8 cellular contexts compared by ENCODE assay signal in the genomic region with DNA sequence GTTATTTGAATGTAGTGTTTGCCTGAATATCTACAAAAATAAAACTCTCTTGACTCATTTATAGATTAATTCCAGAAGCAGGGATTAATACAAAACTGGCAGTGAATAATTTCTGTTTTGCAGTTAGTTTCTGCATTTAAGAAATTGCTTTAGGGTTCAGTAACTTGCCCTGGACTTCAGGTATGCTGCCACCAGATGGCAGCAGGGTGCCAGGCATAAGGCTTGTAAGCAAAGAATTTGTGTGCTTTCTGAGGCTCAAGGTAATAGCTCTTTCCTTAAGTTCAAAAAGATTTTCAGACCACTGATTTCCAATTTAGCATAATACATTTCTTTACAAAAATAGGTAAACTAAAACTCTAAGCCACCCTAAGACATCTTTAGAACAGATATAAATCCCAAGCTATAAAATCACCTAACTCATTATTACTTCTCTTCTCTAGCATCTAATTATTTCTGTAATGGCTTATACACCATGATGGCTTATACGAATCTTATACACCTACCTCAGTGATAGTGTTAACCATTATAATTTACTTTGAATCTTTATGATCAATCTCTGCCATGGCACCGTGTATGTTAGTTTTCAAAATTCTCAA.
DNase-seq lines count a peak whose midpoint lies in the region; ATAC-seq, FAIRE-seq and TF ChIP-seq lines count a peak whose summit lies in the region.

No MANE protein-coding gene starts in this region.

- no peak for TF ChIP-seq POLR2A in GM12892 (IDR thresholded peaks at IDR 0.05; ENCODE audit: low read depth, low read length)

- no peaks in the 10 kb centered on the region for H3K4me1 ChIP-seq in aorta (ENCODE audit: control insufficient read depth in 1 of 2, insufficient read depth in 2 of 2, low read length in 2 of 2)

- 68 to 80% methylated on average over 2 of the region's 2 CpGs for WGBS in aorta, 2 donors

- TF ChIP-seq CTCF in fibroblast of the aortic adventitia (IDR thresholded peaks at IDR 0.05; ENCODE audit: insufficient read depth, low read length), result peak; percentile 93

- H3K36me3 ChIP-seq in aorta (ENCODE audit: control insufficient read depth in 1 of 2, insufficient read depth in 2 of 2, low read length in 1 of 2), result no peaks in the 10 kb centered on the region

- ATAC-seq in HG03378 (IDR thresholded peaks at IDR 0.05; ENCODE audit: unreplicated experiment) (peak; percentile 66), aorta (ENCODE audit: low FRiP score) (no peak)

- FAIRE-seq in A204.1 (lab: Jason Lieb, UNC) (peak; percentile 84), GM12892 (lab: Jason Lieb, UNC) (peak; percentile 84)

- H3K4me3 ChIP-seq in fibroblast of the aortic adventitia (ENCODE audit: low read depth, low read length) (no peak overlapping the region), aorta (ENCODE audit: low read length in 2 of 2) (no peak overlapping the region)

- intact Hi-C loops in aorta (cut with DNase I), result loop anchor here (2.0 to 10.0 kb wide), 4 partner anchors 614 to 725 kb away; no protein-coding TSS in a partner anchor

- H3K9me3 ChIP-seq in aorta (ENCODE audit: control insufficient read depth, low read length), result peaks cover 1% of the 10 kb centered on the region

- no peak overlapping the region for H3K27ac ChIP-seq in aorta (ENCODE audit: low read depth in 1 of 2, low read length in 2 of 2)

- DNase-seq in GM12892 (ENCODE audit: insufficient read length) (peak; percentile 6), NCI-H748 treated with DMSO at 0.1 percent for 48 hours (lab: John Stamatoyannopoulos, UW) (peak; percentile 58), fibroblast of the aortic adventitia (ENCODE audit: low read depth) (peak; percentile 66), nucleus accumbens (lab: John Stamatoyannopoulos, UW) (peak in 31 of 56 donors; percentile 2 to 82 (median 24)), aorta (peak; percentile 67 to 86)
- peak; percentile 24 for DNase-seq in activated CD8-positive, alpha-beta memory T cell treated with anti-CD3 and anti-CD28 coated beads, Interleukin-2, amount 50 U/mL, for 4 hours

- no peaks in the 10 kb centered on the region for H3K27me3 ChIP-seq in aorta (ENCODE audit: control insufficient read depth in 1 of 2, insufficient read depth in 2 of 2, low read length in 1 of 2)

Comparison
In these comparisons a context has a peak if more than half of its experiments do, and no peak if none do; other contexts are left out.
1. DNase-seq: peak in every context shown above with its lines; median percentile 76 in aorta; 66 in fibroblast of the aortic adventitia; 58 in NCI-H748 treated with DMSO at 0.1 percent for 48 hours; 24 in activated CD8-positive, alpha-beta memory T cell treated with anti-CD3 and anti-CD28 coated beads, Interleukin-2, amount 50 U/mL, for 4 hours; 24 in nucleus accumbens; 6 in GM12892.